In genomic region chr18:21820035-21820810, GRCh38 we compare ENCODE assay signal across 1 cellular context.
TF ChIP-seq lines count a peak whose summit lies in the region.

No MANE protein-coding gene starts in this region.

TF ChIP-seq in GM23338, 12 proteins besides CTCF, POLR2A, EP300 and RAD21 (continued from another document):
- TF ChIP-seq JUNB (IDR thresholded peaks at IDR 0.05; ENCODE audit: unreplicated experiment) = no peak
- no peak for TF ChIP-seq NANOG (IDR thresholded peaks at IDR 0.05; ENCODE audit: borderline replicate concordance)
- TF ChIP-seq ZNF114 (CRISPR knock-in tag; IDR thresholded peaks at IDR 0.05) = no peak
- no peak for TF ChIP-seq EZH2 (IDR thresholded peaks at IDR 0.05; ENCODE audit: low read depth, unreplicated experiment)
- no peak for TF ChIP-seq POLR2AphosphoS5 (IDR thresholded peaks at IDR 0.05; ENCODE audit: low read depth)
